ENCODE assay signal across 1 cellular context in genomic region chr13:19782727-19783682, GRCh38.
TF ChIP-seq lines count a peak whose summit lies in the region.

PSPC1 (minus strand) TSS chr13:19782945; CDS start chr13:19782757, 188 bp downstream.

TF ChIP-seq in GM12878, 131 proteins besides CTCF, POLR2A, EP300 and RAD21 (continued from another document):
- TF ChIP-seq NR2F1 (conservative IDR thresholded peaks at IDR 0.05) = 0 out of 2 replicates have a peak, but pooled peaks have one; percentile 17
- 0 out of 2 replicates have a peak, but pooled peaks have one; percentile 58 for TF ChIP-seq MYB (IDR thresholded peaks at IDR 0.05; ENCODE audit: borderline replicate concordance, low read depth, low read length)
- TF ChIP-seq LARP7 (IDR thresholded peaks at IDR 0.05) = 0 out of 2 replicates have a peak, but pooled peaks have one; percentile 3
- peak; percentile 94 for TF ChIP-seq TAF1 (IDR thresholded peaks at IDR 0.05; ENCODE audit: borderline replicate concordance, low read depth, low read length)
- TF ChIP-seq YY1 (IDR thresholded peaks at IDR 0.05; ENCODE audit: low read depth, low read length) = peak; percentile 96
- TF ChIP-seq SMAD5 (IDR thresholded peaks at IDR 0.05; ENCODE audit: low read depth) = peak; percentile 82
- TF ChIP-seq PAX8 (IDR thresholded peaks at IDR 0.05) = peak; percentile 84; the same call in 1 of the 2 replicates
- peak; percentile 52; the same call in 1 of the 2 replicates for TF ChIP-seq CREB1 (IDR thresholded peaks at IDR 0.05; ENCODE audit: low read depth)
- TF ChIP-seq BHLHE40 (IDR thresholded peaks at IDR 0.05; ENCODE audit: borderline replicate concordance in 1 of 2, low read depth in 2 of 2, low read length in 1 of 2) = peak in 1 of 2 experiments; percentile 32; a peak in 1 of 4 replicates
- 0 out of 2 replicates have a peak, but pooled peaks have one; percentile 37 for TF ChIP-seq NKRF (conservative IDR thresholded peaks at IDR 0.05)
- TF ChIP-seq POLR2AphosphoS2 (IDR thresholded peaks at IDR 0.05; ENCODE audit: low read depth, low read length) = peak; percentile 75; the same call in 1 of the 2 replicates
- 0 out of 2 replicates have a peak, but pooled peaks have one; percentile 17 for TF ChIP-seq STAT1 (conservative IDR thresholded peaks at IDR 0.05)
- 0 out of 2 replicates have a peak, but pooled peaks have one; percentile 15 for TF ChIP-seq ATF7 (IDR thresholded peaks at IDR 0.05; ENCODE audit: low read depth)
- TF ChIP-seq ZNF207 (IDR thresholded peaks at IDR 0.05; ENCODE audit: borderline replicate concordance) = peak; percentile 50; the same call in 1 of the 2 replicates
